In the genomic region with DNA sequence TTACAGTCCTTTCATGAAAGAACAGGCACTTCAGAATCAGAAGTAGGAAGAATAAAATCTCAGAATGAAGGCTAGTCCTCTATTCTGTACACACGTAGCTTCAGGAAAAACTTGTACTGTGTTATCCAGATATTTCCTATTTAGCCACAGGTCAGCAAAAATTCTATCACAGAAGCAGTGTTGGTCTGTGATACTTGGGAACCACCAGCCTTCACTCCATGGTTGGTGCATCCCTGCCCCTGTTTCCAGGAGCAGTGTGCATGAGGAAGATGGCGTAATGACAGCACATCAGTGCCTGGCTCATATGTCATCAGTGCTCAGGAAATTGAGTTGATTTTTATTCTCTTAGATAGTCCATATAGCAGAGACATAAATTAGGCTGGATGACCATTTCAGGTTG, we compare ENCODE assay signal across 15 cellular contexts.
DNase-seq lines count a peak whose midpoint lies in the region; ATAC-seq, FAIRE-seq and TF ChIP-seq lines count a peak whose summit lies in the region.
"Had no signal": no experiment of that assay in that cellular context is flagged by ENCODE, and none has a peak within 500 bp of the region (broad histone marks: within the 10 kb centered on the region; RNA-seq: fewer than 3 reads in every experiment).

No MANE protein-coding gene starts in this region.

- H3K79me2 ChIP-seq in astrocyte (ENCODE audit: insufficient read depth, low read length), result peaks cover 51% of the 10 kb centered on the region

- H3K36me3 Mint-ChIP-seq in HFFc6 (ENCODE audit: low read depth), result peaks cover 15% of the 10 kb centered on the region
- peaks cover 9% of the 10 kb centered on the region for H3K36me3 Mint-ChIP-seq in astrocyte (ENCODE audit: low read depth, unreplicated experiment)
- H3K36me3 Mint-ChIP-seq: activated naive CD4-positive, alpha-beta T cell treated with anti-CD3 and anti-CD28 coated beads, Interleukin-2, amount 50 U/mL, for 72 hours had no signal

- no peaks in the 10 kb centered on the region for H3K36me3 ChIP-seq in astrocyte (ENCODE audit: insufficient read depth, low read length)
- H3K36me3 ChIP-seq in kidney (ENCODE audit: control insufficient read depth in 1 of 2, insufficient read depth in 2 of 2, low read length in 2 of 2), result no peaks in the 10 kb centered on the region
- H3K36me3 ChIP-seq in spleen, result no peaks in the 10 kb centered on the region

- FAIRE-seq in astrocyte (lab: Jason Lieb, UNC), result no peak
- no peak for FAIRE-seq in kidney (lab: Jason Lieb, UNC)
- FAIRE-seq: colon, GM12892 had no signal

- H3K27me3 Mint-ChIP-seq in HFFc6 (ENCODE audit: insufficient read depth) (no peaks in the 10 kb centered on the region), astrocyte (ENCODE audit: low read depth, unreplicated experiment) (no peaks in the 10 kb centered on the region)

- H3K4me3 Mint-ChIP-seq in HFFc6 (peak overlapping the region; percentile 62), astrocyte (ENCODE audit: unreplicated experiment) (no peak overlapping the region)

- intact Hi-C loops in kidney (cut with DNase I) (no loop called here), spleen (cut with DNase I; ENCODE audit: low total_unique reads) (no loop called here)

- H4K20me1 ChIP-seq in astrocyte (ENCODE audit: insufficient read depth, low read length), result peaks cover 11% of the 10 kb centered on the region

- H3K27ac Mint-ChIP-seq in HFFc6 (peak overlapping the region; percentile 96), astrocyte (ENCODE audit: unreplicated experiment) (peak overlapping the region; percentile 95)

- H3K4me1 ChIP-seq in astrocyte (ENCODE audit: insufficient read depth, low read length), result peaks cover 49% of the 10 kb centered on the region
- peaks cover 19 to 37% of the 10 kb centered on the region in 2 donors for H3K4me1 ChIP-seq in kidney (ENCODE audit: control insufficient read depth in 1 of 2, insufficient read depth in 1 of 2, low read depth in 1 of 2, low read length in 2 of 2)
- H3K4me1 ChIP-seq in spleen, result peaks cover 15 to 52% (median 20%) of the 10 kb centered on the region in 6 donors

- DNase-seq in HFFc6, result no peak
- DNase-seq in astrocyte (ENCODE audit: low read depth), result no peak
- DNase-seq in kidney, result no peak
- DNase-seq in spleen, result no peak
- DNase-seq in iPS-NIHi7 (ENCODE audit: extremely low spot score), result no peak
- DNase-seq in foreskin melanocyte, result no peak
- DNase-seq in Ammon's horn (ENCODE audit: low spot score), result no peak
- DNase-seq: left colon; NCI-H2029 treated with DMSO at 0.1 percent for 48 hours; SHP77; stimulated activated CD4-positive, alpha-beta T cell treated with anti-CD3 and anti-CD28 coated beads, Interleukin-15, amount 100 ng/mL, for 24 hours had no signal

- peaks cover 13% of the 10 kb centered on the region for H3K4me1 Mint-ChIP-seq in HFFc6 (ENCODE audit: low read depth)
- H3K4me1 Mint-ChIP-seq in astrocyte (ENCODE audit: low read depth, unreplicated experiment), result peaks cover 46% of the 10 kb centered on the region

- WGBS in spleen, 5 donors, result 69 to 77% (median 75%) methylated on average over 2 of the region's 2 CpGs

- H3K27me3 ChIP-seq in astrocyte (ENCODE audit: insufficient read depth, low read length) (no peaks in the 10 kb centered on the region), spleen (replicated peaks in 1 of 7) (no peaks in the 10 kb centered on the region)

- peak overlapping the region; percentile 75 for H3K27ac ChIP-seq in astrocyte (ENCODE audit: low read depth, low read length)
- peak overlapping the region; percentile 75 to 82 for H3K27ac ChIP-seq in kidney (ENCODE audit: low read depth in 2 of 2, low read length in 2 of 2)
- H3K27ac ChIP-seq in spleen, result peak overlapping the region in 6 of 8 donors; percentile 73 to 83 (median 78)

- TF ChIP-seq POLR2A in spleen (IDR thresholded peaks at IDR 0.05), result no peak

- TF ChIP-seq CTCF in HFFc6 (IDR thresholded peaks at IDR 0.05), result no peak
- TF ChIP-seq CTCF in astrocyte (IDR thresholded peaks at IDR 0.05; ENCODE audit: insufficient read depth, low read depth, low read length), result no peak
- TF ChIP-seq CTCF in kidney (IDR thresholded peaks at IDR 0.05; ENCODE audit: borderline replicate concordance, extremely low read depth, insufficient read depth), result no peak
- TF ChIP-seq CTCF in spleen (IDR thresholded peaks at IDR 0.05 in 8 of 11, conservative IDR thresholded peaks at IDR 0.05 in 3 of 11), result no peak

- H3K9me3 Mint-ChIP-seq in HFFc6 (no peaks in the 10 kb centered on the region), astrocyte (ENCODE audit: unreplicated experiment) (no peaks in the 10 kb centered on the region)

- H3K4me3 ChIP-seq in astrocyte (ENCODE audit: insufficient read depth, low read depth, low read length) (no peak overlapping the region), kidney (ENCODE audit: low read length in 2 of 2) (no peak overlapping the region), spleen (no peak overlapping the region)

- H3K4me2 ChIP-seq in astrocyte (ENCODE audit: low read length), result peak overlapping the region; percentile 45

- peak overlapping the region; percentile 44 for H3K9ac ChIP-seq in astrocyte (ENCODE audit: low read length)
- peak overlapping the region in 1 of 2 donors; percentile 16 for H3K9ac ChIP-seq in kidney (ENCODE audit: low read length in 2 of 2)

- H3K9me3 ChIP-seq in astrocyte (ENCODE audit: insufficient read depth, low read depth, low read length) (no peaks in the 10 kb centered on the region), kidney (ENCODE audit: control insufficient read depth in 1 of 2, low read length in 2 of 2) (no peaks in the 10 kb centered on the region), spleen (no peaks in the 10 kb centered on the region)

- no peak for ATAC-seq in HG03175 (IDR thresholded peaks at IDR 0.05; ENCODE audit: unreplicated experiment)
- ATAC-seq: activated naive CD4-positive, alpha-beta T cell treated with anti-CD3 and anti-CD28 coated beads, Interleukin-2, amount 50 U/mL, for 72 hours; left colon had no signal

- H2AFZ ChIP-seq in astrocyte (ENCODE audit: low read depth, low read length), result no peak overlapping the region
